22 cellular contexts compared by ENCODE assay signal in genomic region chr14:69773571-69774276, GRCh38. TPM values are rescaled to one million over a fixed set of nuclear protein-coding genes. Genes with fewer than 3 reads are reported as not detected.
DNase-seq lines count a peak whose midpoint lies in the region; ATAC-seq and TF ChIP-seq lines count a peak whose summit lies in the region.
"Had no signal": no experiment of that assay in that cellular context is flagged by ENCODE, and none has a peak within 500 bp of the region (broad histone marks: within the 10 kb centered on the region; RNA-seq: fewer than 3 reads in every experiment).

No MANE protein-coding gene starts in this region.

- H3K27ac Mint-ChIP-seq in activated T-cell treated with anti-CD3 and anti-CD28 coated beads, Interleukin-2, amount 50 U/mL, for 24 hours: peak overlapping the region; percentile 63
- H3K27ac Mint-ChIP-seq in effector memory CD8-positive, alpha-beta T cell: peak overlapping the region; percentile 83 to 88
- peak overlapping the region; percentile 73 for H3K27ac Mint-ChIP-seq in progenitor cell of endocrine pancreas
- H3K27ac Mint-ChIP-seq: activated CD4-positive, alpha-beta T cell treated with anti-CD3 and anti-CD28 coated beads, Interleukin-2, amount 10 ng/mL, durations not matched to agents 7 days and 5 days had no signal

- H3K4me1 Mint-ChIP-seq in activated T-cell treated with anti-CD3 and anti-CD28 coated beads, Interleukin-2, amount 50 U/mL, for 24 hours (ENCODE audit: low read depth): peaks cover 85% of the 10 kb centered on the region
- H3K4me1 Mint-ChIP-seq in effector memory CD8-positive, alpha-beta T cell (ENCODE audit: low read depth in 2 of 2): peaks cover 53 to 84% of the 10 kb centered on the region in 2 donors
- H3K4me1 Mint-ChIP-seq in progenitor cell of endocrine pancreas (ENCODE audit: low read depth): peaks cover 20% of the 10 kb centered on the region

- ATAC-seq in effector memory CD8-positive, alpha-beta T cell (replicated peaks): peak; percentile 37
- no peak for ATAC-seq in HG03175 (IDR thresholded peaks at IDR 0.05; ENCODE audit: unreplicated experiment)
- ATAC-seq: heart left ventricle, mucosa of descending colon had no signal

- no peak for DNase-seq in activated T-cell treated with anti-CD3 and anti-CD28 coated beads, Interleukin-2, amount 50 U/mL, for 24 hours
- DNase-seq in activated T-cell treated with anti-CD3 and anti-CD28 coated beads, Interleukin-2, amount 50 U/mL, for 1 hour: no peak
- DNase-seq in NAMALWA (ENCODE audit: low spot score) (peak; percentile 27), progenitor cell of endocrine pancreas (ENCODE audit: low spot score, unreplicated experiment) (no peak), SW480 (ENCODE audit: low spot score) (no peak), ureter (ENCODE audit: low spot score) (no peak)
- no peak for DNase-seq in effector memory CD8-positive, alpha-beta T cell
- DNase-seq: activated CD4-positive, alpha-beta T cell treated with anti-CD3 and anti-CD28 coated beads, Interleukin-2, amount 10 ng/mL, durations not matched to agents 7 days and 5 days; brain microvascular endothelial cell; cortex of kidney; heart left ventricle; left ventricle myocardium inferior; mucosa of descending colon; NCI-H1694; NCI-H82; nucleus accumbens; PC-9; SIG-M5; spleen; T-cell had no signal

- H3K4me3 Mint-ChIP-seq in activated T-cell treated with anti-CD3 and anti-CD28 coated beads, Interleukin-2, amount 50 U/mL, for 24 hours: no peak overlapping the region
- H3K4me3 Mint-ChIP-seq in effector memory CD8-positive, alpha-beta T cell: peak overlapping the region; percentile 49 to 54
- H3K4me3 Mint-ChIP-seq in progenitor cell of endocrine pancreas (ENCODE audit: low read depth): no peak overlapping the region
- H3K4me3 Mint-ChIP-seq: activated CD4-positive, alpha-beta T cell treated with anti-CD3 and anti-CD28 coated beads, Interleukin-2, amount 10 ng/mL, durations not matched to agents 7 days and 5 days had no signal

- no peaks in the 10 kb centered on the region for H3K27me3 Mint-ChIP-seq in activated T-cell treated with anti-CD3 and anti-CD28 coated beads, Interleukin-2, amount 50 U/mL, for 24 hours
- no peaks in the 10 kb centered on the region for H3K27me3 Mint-ChIP-seq in effector memory CD8-positive, alpha-beta T cell
- H3K27me3 Mint-ChIP-seq in progenitor cell of endocrine pancreas: no peaks in the 10 kb centered on the region
- H3K27me3 Mint-ChIP-seq: activated CD4-positive, alpha-beta T cell treated with anti-CD3 and anti-CD28 coated beads, Interleukin-2, amount 10 ng/mL, durations not matched to agents 7 days and 5 days; T-cell had no signal

- no peak for TF ChIP-seq CTCF in progenitor cell of endocrine pancreas (IDR thresholded peaks at IDR 0.05; ENCODE audit: unreplicated experiment)

- H3K36me3 Mint-ChIP-seq in activated T-cell treated with anti-CD3 and anti-CD28 coated beads, Interleukin-2, amount 50 U/mL, for 24 hours (ENCODE audit: low read depth): peaks cover 100% of the 10 kb centered on the region
- peaks cover 99% of the 10 kb centered on the region for H3K36me3 Mint-ChIP-seq in effector memory CD8-positive, alpha-beta T cell (ENCODE audit: insufficient read depth)
- H3K36me3 Mint-ChIP-seq in progenitor cell of endocrine pancreas (ENCODE audit: insufficient read depth): peaks cover 57% of the 10 kb centered on the region

- H3K9me3 Mint-ChIP-seq in activated T-cell treated with anti-CD3 and anti-CD28 coated beads, Interleukin-2, amount 50 U/mL, for 24 hours: no peaks in the 10 kb centered on the region
- no peaks in the 10 kb centered on the region for H3K9me3 Mint-ChIP-seq in effector memory CD8-positive, alpha-beta T cell
- H3K9me3 Mint-ChIP-seq in progenitor cell of endocrine pancreas (ENCODE audit: low read depth): no peaks in the 10 kb centered on the region
- H3K9me3 Mint-ChIP-seq: activated CD4-positive, alpha-beta T cell treated with anti-CD3 and anti-CD28 coated beads, Interleukin-2, amount 10 ng/mL, durations not matched to agents 7 days and 5 days; T-cell had no signal

RNA-seq across cellular contexts. Expression of gene SRSF5, which starts 6.8 kb away (rescaled TPM):
- total RNA-seq in progenitor cell of endocrine pancreas (379 and 402 TPM in 2 replicates), ureter (377 TPM)

RNA-seq across cellular contexts. Expression of gene SLC10A1, which starts 23.3 kb away (rescaled TPM):
- not detected in 2 replicates for total RNA-seq in progenitor cell of endocrine pancreas
- total RNA-seq in ureter: 0.23 TPM
- total RNA-seq: activated CD4-positive, alpha-beta T cell treated with anti-CD3 and anti-CD28 coated beads, Interleukin-2, amount 10 ng/mL, durations not matched to agents 7 days and 5 days; heart left ventricle; left ventricle myocardium inferior; mucosa of descending colon; PC-9; renal cortical epithelial cell; spleen had no signal

Comparison
In these comparisons a context has a peak if more than half of its experiments do, and no peak if none do; other contexts are left out.
1. H3K4me3 Mint-ChIP-seq: peak in effector memory CD8-positive, alpha-beta T cell (2 of 2); none in activated T-cell treated with anti-CD3 and anti-CD28 coated beads, Interleukin-2, amount 50 U/mL, for 24 hours (single experiment) and progenitor cell of endocrine pancreas (single experiment).
2. Peak in every context shown above with its lines, with median percentiles within 50 percentile points of each other: H3K27ac Mint-ChIP-seq.